ENCODE assay signal across 1 cellular context in genomic region chr15:37636736-37637135, GRCh38.
TF ChIP-seq lines count a peak whose summit lies in the region.

No MANE protein-coding gene starts in this region.

TF ChIP-seq in K562, 482 proteins besides CTCF, POLR2A, EP300 and RAD21 (continued from another document):
- TF ChIP-seq ZMIZ1 (IDR thresholded peaks at IDR 0.05; ENCODE audit: low read depth in 2 of 2, low read length in 2 of 2), result no peak
TF ChIP-seq in K562: peak in this region for 3.
